Comparison of ENCODE assay signal across 20 cellular contexts in the genomic region with DNA sequence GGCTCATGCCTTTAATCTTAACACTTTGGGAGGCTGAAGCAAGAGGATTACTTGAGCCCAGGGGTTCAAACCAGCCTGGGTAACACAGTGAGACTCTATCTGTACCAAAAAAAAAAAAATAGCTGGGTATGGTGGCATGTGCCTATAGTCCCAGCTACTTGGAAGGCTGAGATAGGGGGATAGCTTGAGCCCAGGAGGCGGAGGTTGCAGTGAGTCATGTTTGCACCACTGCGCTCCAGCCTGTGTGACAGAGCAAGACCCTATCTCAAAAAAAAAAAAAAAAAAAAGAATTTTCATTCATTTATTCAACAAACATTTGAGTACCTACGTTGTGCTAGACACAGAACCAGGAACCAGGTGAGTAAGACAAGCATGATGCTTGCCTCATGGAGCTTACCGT.
DNase-seq lines count a peak whose midpoint lies in the region; ATAC-seq and TF ChIP-seq lines count a peak whose summit lies in the region.
"Had no signal": no experiment of that assay in that cellular context is flagged by ENCODE, and none has a peak within 500 bp of the region (broad histone marks: within the 10 kb centered on the region; RNA-seq: fewer than 3 reads in every experiment).

No MANE protein-coding gene starts in this region.

- CTCF ChIA-PET in activated CD8-positive, alpha-beta T cell treated with anti-CD3 and anti-CD28 coated beads, Interleukin-2, amount 10 ng/mL, durations not matched to agents 7 days and 5 days (lab: Charles Lee), result interaction anchor here (0.9 to 1.4 kb wide), 2 partner anchors 78 to 79 kb away, joined by 3 read pairs; a partner anchor contains a TSS

- H3K4me3 ChIP-seq in right atrium auricular region (no peak overlapping the region), heart right ventricle (no peak overlapping the region), OCI-LY3 (ENCODE audit: low read length) (peak overlapping the region; percentile 35; the same call in 1 of the 2 replicates)
- H3K4me3 ChIP-seq: breast epithelium, esophagus squamous epithelium, skin epidermis had no signal

- H3K4me3 Mint-ChIP-seq in memory B cell, result peak overlapping the region; percentile 28
- no peak overlapping the region for H3K4me3 Mint-ChIP-seq in activated CD8-positive, alpha-beta T cell treated with anti-CD3 and anti-CD28 coated beads, Interleukin-2, amount 10 ng/mL, durations not matched to agents 7 days and 5 days
- H3K4me3 Mint-ChIP-seq: activated T-cell treated with anti-CD3 and anti-CD28 coated beads, Interleukin-2, amount 50 U/mL, for 4 hours; endodermal cell had no signal

- H3K4me2 ChIP-seq in OCI-LY3 (ENCODE audit: low read length), result peak overlapping the region; percentile 61

- H4K20me1 ChIP-seq in OCI-LY3 (ENCODE audit: insufficient read depth, low read length), result no peaks in the 10 kb centered on the region

- H3K9me3 ChIP-seq in right atrium auricular region, result no peaks in the 10 kb centered on the region
- H3K9me3 ChIP-seq in heart right ventricle, result no peaks in the 10 kb centered on the region
- H3K9me3 ChIP-seq in OCI-LY3 (ENCODE audit: insufficient read depth, low read length), result no peaks in the 10 kb centered on the region
- H3K9me3 ChIP-seq: breast epithelium, esophagus squamous epithelium had no signal

- H2AFZ ChIP-seq in OCI-LY3 (ENCODE audit: low read depth, low read length), result peak overlapping the region; percentile 39; the same call in 1 of the 2 replicates

- H3K27me3 ChIP-seq in right atrium auricular region, result no peaks in the 10 kb centered on the region
- no peaks in the 10 kb centered on the region for H3K27me3 ChIP-seq in heart right ventricle
- no peaks in the 10 kb centered on the region for H3K27me3 ChIP-seq in OCI-LY3 (ENCODE audit: low read depth, low read length)
- H3K27me3 ChIP-seq: breast epithelium, esophagus squamous epithelium had no signal

- peak; percentile 21 for DNase-seq in right atrium auricular region (ENCODE audit: low spot score)
- no peak for DNase-seq in heart right ventricle
- DNase-seq in memory B cell (ENCODE audit: low spot score in 2 of 2), result no peak
- no peak for DNase-seq in activated CD8-positive, alpha-beta memory T cell treated with anti-CD3 and anti-CD28 coated beads, Interleukin-2, amount 50 U/mL, for 48 hours
- no peak for DNase-seq in midbrain (lab: John Stamatoyannopoulos, UW)
- DNase-seq in activated CD8-positive, alpha-beta T cell treated with anti-CD3 and anti-CD28 coated beads, Interleukin-2, amount 10 ng/mL, durations not matched to agents 7 days and 5 days, result no peak
- DNase-seq: activated CD4-positive, CD25-positive, alpha-beta regulatory T cell treated with anti-CD3 and anti-CD28 coated beads, Interleukin-2, amount 50 U/mL, for 72 hours; activated naive CD4-positive, alpha-beta T cell; activated T-cell treated with anti-CD3 and anti-CD28 coated beads, Interleukin-2, amount 50 U/mL, for 4 hours; amygdala; DMS 273 treated with DMSO at 0.1 percent for 48 hours; endodermal cell; esophagus squamous epithelium; NCI-H1105; NCI-H226; stimulated activated CD4-positive, alpha-beta T cell treated with anti-CD3 and anti-CD28 coated beads, Interleukin-1b, Interleukin-23, amount 100 ng/mL, for 48 hours; substantia nigra had no signal

- H3K27ac ChIP-seq in right atrium auricular region (peak overlapping the region; percentile 82 to 88), heart right ventricle (peak overlapping the region in 4 of 10 donors; percentile 38 to 95 (median 68)), OCI-LY3 (ENCODE audit: low read length) (peak overlapping the region; percentile 68)
- H3K27ac ChIP-seq: breast epithelium, esophagus squamous epithelium, skin epidermis had no signal

- H3K36me3 Mint-ChIP-seq in memory B cell, result no peaks in the 10 kb centered on the region
- H3K36me3 Mint-ChIP-seq in activated CD8-positive, alpha-beta T cell treated with anti-CD3 and anti-CD28 coated beads, Interleukin-2, amount 10 ng/mL, durations not matched to agents 7 days and 5 days (ENCODE audit: low read depth), result no peaks in the 10 kb centered on the region

- intact Hi-C loops in heart right ventricle (cut with DNase I), result loop anchor here in 3 of 10 donors (5.0 kb wide), 2 partner anchors 35 to 60 kb away; no protein-coding TSS in a partner anchor

- peak overlapping the region; percentile 22 for H3K27ac Mint-ChIP-seq in memory B cell
- H3K27ac Mint-ChIP-seq in activated CD8-positive, alpha-beta T cell treated with anti-CD3 and anti-CD28 coated beads, Interleukin-2, amount 10 ng/mL, durations not matched to agents 7 days and 5 days, result no peak overlapping the region
- H3K27ac Mint-ChIP-seq: endodermal cell had no signal

- H3K36me3 ChIP-seq in right atrium auricular region, result no peaks in the 10 kb centered on the region
- H3K36me3 ChIP-seq in heart right ventricle, result no peaks in the 10 kb centered on the region
- no peaks in the 10 kb centered on the region for H3K36me3 ChIP-seq in OCI-LY3 (replicated peaks; ENCODE audit: low read depth, low read length)
- H3K36me3 ChIP-seq: breast epithelium, esophagus squamous epithelium had no signal

- ATAC-seq in heart right ventricle (no peak), memory B cell (ENCODE audit: low read depth) (no peak)
- ATAC-seq in activated CD8-positive, alpha-beta T cell treated with anti-CD3 and anti-CD28 coated beads, Interleukin-2, amount 10 ng/mL, durations not matched to agents 7 days and 5 days, result no peak
- ATAC-seq: activated T-cell treated with anti-CD3 and anti-CD28 coated beads, Interleukin-2, amount 50 U/mL, for 4 hours had no signal

- TF ChIP-seq CTCF in right atrium auricular region (IDR thresholded peaks at IDR 0.05), result no peak
- no peak for TF ChIP-seq CTCF in heart right ventricle (IDR thresholded peaks at IDR 0.05)
- TF ChIP-seq CTCF in OCI-LY3 (IDR thresholded peaks at IDR 0.05; ENCODE audit: low read depth, low read length), result no peak

- no peaks in the 10 kb centered on the region for H3K27me3 Mint-ChIP-seq in memory B cell
- H3K27me3 Mint-ChIP-seq in activated CD8-positive, alpha-beta T cell treated with anti-CD3 and anti-CD28 coated beads, Interleukin-2, amount 10 ng/mL, durations not matched to agents 7 days and 5 days (ENCODE audit: low read depth), result peaks cover 4% of the 10 kb centered on the region

- H3K79me2 ChIP-seq in OCI-LY3 (ENCODE audit: low read length), result no peaks in the 10 kb centered on the region

- H3K4me1 ChIP-seq in right atrium auricular region (peaks cover 0 to 63% of the 10 kb centered on the region in 2 donors), heart right ventricle (peaks cover 5 to 75% (median 45%) of the 10 kb centered on the region in 9 donors), OCI-LY3 (ENCODE audit: low read length) (peaks cover 46% of the 10 kb centered on the region)
- H3K4me1 ChIP-seq: breast epithelium had no signal

- peaks cover 17% of the 10 kb centered on the region for H3K4me1 Mint-ChIP-seq in memory B cell
- peaks cover 7% of the 10 kb centered on the region for H3K4me1 Mint-ChIP-seq in activated CD8-positive, alpha-beta T cell treated with anti-CD3 and anti-CD28 coated beads, Interleukin-2, amount 10 ng/mL, durations not matched to agents 7 days and 5 days (ENCODE audit: low read depth)

- H3K9me3 Mint-ChIP-seq in memory B cell, result peaks cover 2% of the 10 kb centered on the region
- H3K9me3 Mint-ChIP-seq in activated CD8-positive, alpha-beta T cell treated with anti-CD3 and anti-CD28 coated beads, Interleukin-2, amount 10 ng/mL, durations not matched to agents 7 days and 5 days (ENCODE audit: insufficient read depth), result no peaks in the 10 kb centered on the region
- H3K9me3 Mint-ChIP-seq: activated T-cell treated with anti-CD3 and anti-CD28 coated beads, Interleukin-2, amount 50 U/mL, for 4 hours; endodermal cell had no signal

- H3K9ac ChIP-seq in OCI-LY3 (ENCODE audit: low read length), result peak overlapping the region; percentile 14; the same call in 1 of the 2 replicates

- 74 to 82% methylated on average over 4 of the region's 4 CpGs for WGBS in heart right ventricle, 2 donors

- POLR2A ChIA-PET in activated CD8-positive, alpha-beta T cell treated with anti-CD3 and anti-CD28 coated beads, Interleukin-2, amount 10 ng/mL, durations not matched to agents 7 days and 5 days (lab: Charles Lee), result interaction anchor here (0.6 kb wide), 1 partner anchor 1308 kb away, joined by 4 read pairs; no protein-coding TSS in a partner anchor
